ENCODE assay signal across 30 cellular contexts in genomic region chr12:27342551-27342950, GRCh38. TPM values are rescaled to one million over a fixed set of nuclear protein-coding genes. Genes with fewer than 3 reads are reported as not detected.
A peak's percentile ranks its signal among the peaks of the same experiment; 100 is the strongest.
DNase-seq lines count a peak whose midpoint lies in the region; ATAC-seq, FAIRE-seq and TF ChIP-seq lines count a peak whose summit lies in the region.
"Had no signal": no experiment of that assay in that cellular context is flagged by ENCODE, and none has a peak within 500 bp of the region (broad histone marks: within the 10 kb centered on the region; RNA-seq: fewer than 3 reads in every experiment).

No MANE protein-coding gene starts in this region.

- H3K4me1 ChIP-seq in SK-N-SH (ENCODE audit: control insufficient read depth in 1 of 2, insufficient read depth in 2 of 2, low read depth in 1 of 2, low read length in 1 of 2) (peaks cover 0 to 19% of the 10 kb centered on the region in 2 experiments; a peak in 2 of 4 replicates), esophagus (ENCODE audit: control insufficient read depth in 2 of 2, insufficient read depth in 2 of 2, low read length in 1 of 2) (peaks cover 0 to 2% of the 10 kb centered on the region in 2 donors), skeletal muscle satellite cell (ENCODE audit: control insufficient read depth, insufficient read depth, low read length) (peaks cover 40% of the 10 kb centered on the region)
- H3K4me1 ChIP-seq: HAP-1, right atrium auricular region, spleen had no signal

- FAIRE-seq in RCC 7860 (lab: Jason Lieb, UNC), result no peak
- FAIRE-seq: D721Med, GM18507, TTC549 had no signal

- no peaks in the 10 kb centered on the region for H3K36me3 Mint-ChIP-seq in nephron progenitor cell (ENCODE audit: low read depth)

- no peak for TF ChIP-seq EP300 in SK-N-SH (IDR thresholded peaks at IDR 0.05; ENCODE audit: borderline replicate concordance in 1 of 2, low read depth in 1 of 2, low read length in 1 of 2)

- H3K9me2 ChIP-seq in SK-N-SH, result no peaks in the 10 kb centered on the region

- H3K9me3 ChIP-seq in SK-N-SH (no peaks in the 10 kb centered on the region), esophagus (ENCODE audit: control insufficient read depth in 2 of 2, insufficient read depth in 1 of 2, low read depth in 1 of 2, low read length in 1 of 2) (no peaks in the 10 kb centered on the region), skeletal muscle satellite cell (replicated peaks; ENCODE audit: low read length) (no peaks in the 10 kb centered on the region)
- H3K9me3 ChIP-seq: right atrium auricular region, spleen, thoracic aorta had no signal

- H3K27ac Mint-ChIP-seq in nephron progenitor cell, result no peak overlapping the region
- H3K27ac Mint-ChIP-seq: activated CD4-positive, alpha-beta memory T cell treated with anti-CD3 and anti-CD28 coated beads, Interleukin-2, amount 10 ng/mL, durations not matched to agents 7 days and 5 days; CD4-positive, alpha-beta T cell; stimulated activated naive CD8-positive, alpha-beta T cell treated with anti-CD3 and anti-CD28 coated beads, Interleukin-15, Interleukin-2, amounts not matched to agents 100 ng/mL and 50 ng/mL, for 24 hours had no signal

- H3F3A ChIP-seq in SK-N-SH (replicated peaks; ENCODE audit: insufficient read depth), result peaks cover 36% of the 10 kb centered on the region

- H3K4me3 ChIP-seq in SK-N-SH (ENCODE audit: low read depth in 2 of 2, low read length in 1 of 2) (no peak overlapping the region), esophagus (ENCODE audit: low read depth in 1 of 2, low read length in 2 of 2) (no peak overlapping the region), skeletal muscle satellite cell (ENCODE audit: low read length) (no peak overlapping the region)
- H3K4me3 ChIP-seq: HAP-1, right atrium auricular region, spleen, thoracic aorta had no signal

- H3K4me2 ChIP-seq in SK-N-SH, result 0 out of 2 replicates have a peak overlapping the region, but pooled peaks have one; percentile 21
- H3K4me2 ChIP-seq in skeletal muscle satellite cell (ENCODE audit: low read length), result peak overlapping the region; percentile 61

- no peaks in the 10 kb centered on the region for H3K9me3 Mint-ChIP-seq in nephron progenitor cell
- H3K9me3 Mint-ChIP-seq: activated CD4-positive, alpha-beta memory T cell treated with anti-CD3 and anti-CD28 coated beads, Interleukin-2, amount 10 ng/mL, durations not matched to agents 7 days and 5 days; CD4-positive, alpha-beta T cell; stimulated activated naive CD8-positive, alpha-beta T cell treated with anti-CD3 and anti-CD28 coated beads, Interleukin-15, Interleukin-2, amounts not matched to agents 100 ng/mL and 50 ng/mL, for 24 hours had no signal

- no peaks in the 10 kb centered on the region for H3K36me3 ChIP-seq in SK-N-SH (replicated peaks in 1 of 2; ENCODE audit: control insufficient read depth in 1 of 2, insufficient read depth in 2 of 2, low read length in 1 of 2)
- H3K36me3 ChIP-seq in esophagus (ENCODE audit: control insufficient read depth in 2 of 2, insufficient read depth in 2 of 2, low read length in 1 of 2), result no peaks in the 10 kb centered on the region
- H3K36me3 ChIP-seq in skeletal muscle satellite cell (ENCODE audit: insufficient read depth, low read length), result no peaks in the 10 kb centered on the region
- H3K36me3 ChIP-seq: right atrium auricular region, spleen, thoracic aorta had no signal

- ATAC-seq in SK-N-SH treated with all-trans-retinoic acid at 6 μM for 48 hours (no peak; the same call in 1 of the 3 replicates), HG02763 (IDR thresholded peaks at IDR 0.05; ENCODE audit: unreplicated experiment) (no peak)
- ATAC-seq: activated CD4-positive, CD25-positive, alpha-beta regulatory T cell treated with anti-CD3 and anti-CD28 coated beads, Interleukin-2, amount 50 U/mL, for 24 hours; left lobe of liver had no signal

- no peaks in the 10 kb centered on the region for H3K27me3 ChIP-seq in SK-N-SH (ENCODE audit: insufficient read depth)
- H3K27me3 ChIP-seq in esophagus (ENCODE audit: control insufficient read depth in 1 of 2, insufficient read depth in 2 of 2, low read length in 2 of 2), result no peaks in the 10 kb centered on the region
- H3K27me3 ChIP-seq in skeletal muscle satellite cell (ENCODE audit: control insufficient read depth, insufficient read depth, low read length), result no peaks in the 10 kb centered on the region
- H3K27me3 ChIP-seq: right atrium auricular region, spleen had no signal

- no peak for TF ChIP-seq CTCF in SK-N-SH (IDR thresholded peaks at IDR 0.05)
- no peak for TF ChIP-seq CTCF in nephron progenitor cell (IDR thresholded peaks at IDR 0.05)
- no peak for TF ChIP-seq CTCF in GM10248 (IDR thresholded peaks at IDR 0.05; ENCODE audit: control extremely low read depth, extremely low read depth, low read depth, missing control alignments)

- H3K79me2 ChIP-seq in SK-N-SH (ENCODE audit: insufficient read depth), result peaks cover 83% of the 10 kb centered on the region

- no peaks in the 10 kb centered on the region for H3K4me1 Mint-ChIP-seq in nephron progenitor cell

- no peaks in the 10 kb centered on the region for H4K20me1 ChIP-seq in SK-N-SH (ENCODE audit: insufficient read depth)

- H3K27ac ChIP-seq in SK-N-SH (ENCODE audit: low read depth in 2 of 2, low read length in 1 of 2) (peak overlapping the region in 1 of 2 experiments; percentile 90; a peak in 2 of 4 replicates), esophagus (ENCODE audit: low read depth in 2 of 2, low read length in 1 of 2) (peak overlapping the region; percentile 1 to 22)
- H3K27ac ChIP-seq: right atrium auricular region, spleen, thoracic aorta had no signal

- H3K9ac ChIP-seq in SK-N-SH (peak overlapping the region; percentile 56), skeletal muscle satellite cell (ENCODE audit: low read depth, low read length) (peak overlapping the region; percentile 47)

- no peak for TF ChIP-seq RAD21 in SK-N-SH (IDR thresholded peaks at IDR 0.05; ENCODE audit: low read length)

- H2AFZ ChIP-seq in SK-N-SH (ENCODE audit: low read depth), result peak overlapping the region; percentile 14; the same call in 1 of the 2 replicates

- H3K4me3 Mint-ChIP-seq in nephron progenitor cell, result no peak overlapping the region
- H3K4me3 Mint-ChIP-seq: activated CD4-positive, alpha-beta memory T cell treated with anti-CD3 and anti-CD28 coated beads, Interleukin-2, amount 10 ng/mL, durations not matched to agents 7 days and 5 days; CD4-positive, alpha-beta T cell; stimulated activated naive CD8-positive, alpha-beta T cell treated with anti-CD3 and anti-CD28 coated beads, Interleukin-15, Interleukin-2, amounts not matched to agents 100 ng/mL and 50 ng/mL, for 24 hours had no signal

- 95% methylated on average over 2 of the region's 2 CpGs for WGBS in SK-N-SH (ENCODE audit: low lambda C conversion rate)
- WGBS in esophagus, 2 donors, result 92 to 98% methylated on average over 2 of the region's 2 CpGs

- DNase-seq in SK-N-SH (no peak), RCC 7860 (ENCODE audit: low spot score) (peak; percentile 38), nephron progenitor cell (no peak), GM10248 (ENCODE audit: extremely low spot score) (no peak)
- DNase-seq: 8988T; activated CD4-positive, alpha-beta memory T cell treated with anti-CD3 and anti-CD28 coated beads, Interleukin-2, amount 10 ng/mL, durations not matched to agents 7 days and 5 days; activated CD8-positive, alpha-beta memory T cell treated with anti-CD3 and anti-CD28 coated beads, Interleukin-2, amount 50 U/mL, for 4 hours; activated naive CD4-positive, alpha-beta T cell treated with Interleukin-2 at 50 U/mL for 16 hours; CD4-positive, alpha-beta T cell; cerebellar nuclear complex; hippocampal formation; mesendoderm; NCI-H1048; NCI-H82; RPMI8226; spleen; stimulated activated CD4-positive, alpha-beta T cell treated with anti-CD3 and anti-CD28 coated beads, Interleukin-2, amount 100 ng/mL, for 24 hours had no signal

- POLR2A ChIA-PET in SK-N-SH (lab: Yijun Ruan, JAX) (no interaction called here), GM10248 (lab: Yijun Ruan, JAX) (no interaction called here)

- CTCF ChIA-PET in SK-N-SH (lab: Yijun Ruan, JAX), result interaction anchor here (1.2 to 1.4 kb wide), 3 partner anchors 11 to 38 kb away, joined by 3 read pairs; no protein-coding TSS in a partner anchor
- CTCF ChIA-PET in GM10248 (lab: Yijun Ruan, JAX), result interaction anchor here (1.3 to 2.0 kb wide), 4 partner anchors 9 to 328 kb away, joined by 4 to 8 read pairs (median 4); no protein-coding TSS in a partner anchor

- H3K27me3 Mint-ChIP-seq in nephron progenitor cell (ENCODE audit: low read depth, poor library complexity), result peaks cover 3% of the 10 kb centered on the region
- H3K27me3 Mint-ChIP-seq: activated CD4-positive, alpha-beta memory T cell treated with anti-CD3 and anti-CD28 coated beads, Interleukin-2, amount 10 ng/mL, durations not matched to agents 7 days and 5 days; CD4-positive, alpha-beta T cell had no signal

TF ChIP-seq in SK-N-SH, 30 proteins besides CTCF, POLR2A, EP300 and RAD21 (continues in another document):
- no peak for TF ChIP-seq MAX (IDR thresholded peaks at IDR 0.05; ENCODE audit: low read depth)
- TF ChIP-seq MEF2A (IDR thresholded peaks at IDR 0.05; ENCODE audit: borderline replicate concordance, low read depth), result no peak
- no peak for TF ChIP-seq MXI1 (IDR thresholded peaks at IDR 0.05; ENCODE audit: low read depth, low read length)
- TF ChIP-seq JUND (IDR thresholded peaks at IDR 0.05), result no peak
- no peak for TF ChIP-seq SIN3A (IDR thresholded peaks at IDR 0.05; ENCODE audit: borderline replicate concordance, low read depth, low read length)
- TF ChIP-seq GABPA (IDR thresholded peaks at IDR 0.05; ENCODE audit: low read depth), result no peak
- no peak for TF ChIP-seq FOXM1 (IDR thresholded peaks at IDR 0.05; ENCODE audit: low read depth)

TF ChIP-seq in SK-N-SH treated with all-trans-retinoic acid at 6 μM for 48 hours, 23 proteins besides CTCF, POLR2A, EP300 and RAD21:
- no peak for TF ChIP-seq TOX (CRISPR knock-in tag; IDR thresholded peaks at IDR 0.05; ENCODE audit: borderline replicate concordance)

RNA-seq across cellular contexts. Expression of gene BMAL2, which starts 9.9 kb away (rescaled TPM):
- polyA plus RNA-seq in SK-N-SH (2012; rRNA removed) (6.4 and 7.2 TPM in 2 replicates), esophagus (10 to 100 TPM; 27.7 to 35.4 TPM)
- polyA plus RNA-seq in SK-N-SH (2012; cell fraction: cytosol; rRNA removed), result 10.0 and 11.4 TPM in 2 replicates
- polyA plus RNA-seq in SK-N-SH (2012; cell fraction: nucleus; rRNA removed), result 2.3 and 4.7 TPM in 2 replicates
- 26.4 and 37.0 TPM in 2 replicates for total RNA-seq in skeletal muscle satellite cell (2012; rRNA removed)
